In the genomic region with DNA sequence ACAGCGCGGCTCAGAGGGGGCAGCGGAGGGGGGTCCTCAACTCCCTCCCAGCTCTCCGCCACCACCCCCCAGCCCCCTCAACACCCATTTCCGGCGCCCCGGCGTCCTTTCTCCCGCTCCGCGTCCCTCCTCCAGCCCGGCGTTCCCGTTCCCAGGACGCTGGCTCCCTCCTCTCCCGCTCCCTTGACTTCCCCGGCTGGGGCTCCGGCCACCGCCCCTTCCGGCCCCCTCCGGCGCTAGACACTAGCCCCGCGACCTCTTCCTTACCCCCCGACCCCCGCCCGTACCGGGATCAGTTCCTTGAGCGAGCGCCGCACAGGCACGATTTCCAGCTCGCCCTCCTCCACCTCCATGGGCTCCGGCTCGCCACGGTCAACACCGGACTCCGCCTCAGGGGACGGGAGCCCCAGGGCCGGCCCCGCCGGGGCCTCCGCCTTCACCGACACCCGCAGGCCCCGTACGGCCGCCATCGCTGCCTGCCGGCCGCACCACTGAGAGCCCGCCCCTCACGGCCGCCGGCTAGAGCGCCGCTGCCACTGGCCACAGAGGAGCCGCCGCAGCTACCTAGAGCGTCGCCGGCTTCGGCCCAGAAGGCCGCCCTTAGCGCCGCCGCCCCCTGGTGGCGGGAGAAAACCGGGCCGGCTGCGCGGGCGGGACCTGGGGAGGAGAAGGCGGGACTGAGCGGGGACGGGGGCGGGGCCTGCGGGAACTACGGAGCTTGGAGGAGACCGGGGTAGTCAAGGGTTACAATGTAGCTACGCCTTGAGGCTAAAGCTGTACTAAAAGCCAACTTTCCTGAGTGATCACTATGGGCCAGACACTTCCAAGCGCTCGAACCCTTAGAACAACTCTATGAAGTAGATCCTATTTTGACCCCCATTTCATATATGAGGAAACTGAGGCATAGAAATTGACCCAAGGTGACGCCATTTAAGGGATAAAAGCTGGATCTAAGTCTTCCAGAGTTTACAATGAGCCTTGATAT, we compare ENCODE assay signal across 1 cellular context.
TF ChIP-seq lines count a peak whose summit lies in the region.

A gene with protein sequence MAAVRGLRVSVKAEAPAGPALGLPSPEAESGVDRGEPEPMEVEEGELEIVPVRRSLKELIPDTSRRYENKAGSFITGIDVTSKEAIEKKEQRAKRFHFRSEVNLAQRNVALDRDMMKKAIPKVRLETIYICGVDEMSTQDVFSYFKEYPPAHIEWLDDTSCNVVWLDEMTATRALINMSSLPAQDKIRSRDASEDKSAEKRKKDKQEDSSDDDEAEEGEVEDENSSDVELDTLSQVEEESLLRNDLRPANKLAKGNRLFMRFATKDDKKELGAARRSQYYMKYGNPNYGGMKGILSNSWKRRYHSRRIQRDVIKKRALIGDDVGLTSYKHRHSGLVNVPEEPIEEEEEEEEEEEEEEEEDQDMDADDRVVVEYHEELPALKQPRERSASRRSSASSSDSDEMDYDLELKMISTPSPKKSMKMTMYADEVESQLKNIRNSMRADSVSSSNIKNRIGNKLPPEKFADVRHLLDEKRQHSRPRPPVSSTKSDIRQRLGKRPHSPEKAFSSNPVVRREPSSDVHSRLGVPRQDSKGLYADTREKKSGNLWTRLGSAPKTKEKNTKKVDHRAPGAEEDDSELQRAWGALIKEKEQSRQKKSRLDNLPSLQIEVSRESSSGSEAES (minus strand): TSS at position 493 of the 985 bp plus-strand sequence. CDS start 23 bp downstream, at position 470.

TF ChIP-seq in HepG2, 621 proteins besides CTCF, POLR2A, EP300 and RAD21 (continued from another document and continues in another):
- TF ChIP-seq ZNF687 (CRISPR knock-in tag; IDR thresholded peaks at IDR 0.05) = peak; percentile 86
- no peak for TF ChIP-seq EHMT2 (IDR thresholded peaks at IDR 0.05; ENCODE audit: borderline replicate concordance, low read depth, low read length)
- TF ChIP-seq, protein P1, sequence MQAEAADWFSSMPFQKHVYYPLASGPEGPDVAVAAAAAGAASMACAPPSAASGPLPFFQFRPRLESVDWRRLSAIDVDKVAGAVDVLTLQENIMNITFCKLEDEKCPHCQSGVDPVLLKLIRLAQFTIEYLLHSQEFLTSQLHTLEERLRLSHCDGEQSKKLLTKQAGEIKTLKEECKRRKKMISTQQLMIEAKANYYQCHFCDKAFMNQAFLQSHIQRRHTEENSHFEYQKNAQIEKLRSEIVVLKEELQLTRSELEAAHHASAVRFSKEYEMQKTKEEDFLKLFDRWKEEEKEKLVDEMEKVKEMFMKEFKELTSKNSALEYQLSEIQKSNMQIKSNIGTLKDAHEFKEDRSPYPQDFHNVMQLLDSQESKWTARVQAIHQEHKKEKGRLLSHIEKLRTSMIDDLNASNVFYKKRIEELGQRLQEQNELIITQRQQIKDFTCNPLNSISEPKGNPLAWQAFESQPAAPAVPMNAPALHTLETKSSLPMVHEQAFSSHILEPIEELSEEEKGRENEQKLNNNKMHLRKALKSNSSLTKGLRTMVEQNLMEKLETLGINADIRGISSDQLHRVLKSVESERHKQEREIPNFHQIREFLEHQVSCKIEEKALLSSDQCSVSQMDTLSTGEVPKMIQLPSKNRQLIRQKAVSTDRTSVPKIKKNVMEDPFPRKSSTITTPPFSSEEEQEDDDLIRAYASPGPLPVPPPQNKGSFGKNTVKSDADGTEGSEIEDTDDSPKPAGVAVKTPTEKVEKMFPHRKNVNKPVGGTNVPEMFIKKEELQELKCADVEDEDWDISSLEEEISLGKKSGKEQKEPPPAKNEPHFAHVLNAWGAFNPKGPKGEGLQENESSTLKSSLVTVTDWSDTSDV (CRISPR knock-in tag; IDR thresholded peaks at IDR 0.05) = no peak; the same call in 1 of the 2 replicates
- no peak for TF ChIP-seq ZFP62 (CRISPR knock-in tag; IDR thresholded peaks at IDR 0.05)
- TF ChIP-seq, protein P2, sequence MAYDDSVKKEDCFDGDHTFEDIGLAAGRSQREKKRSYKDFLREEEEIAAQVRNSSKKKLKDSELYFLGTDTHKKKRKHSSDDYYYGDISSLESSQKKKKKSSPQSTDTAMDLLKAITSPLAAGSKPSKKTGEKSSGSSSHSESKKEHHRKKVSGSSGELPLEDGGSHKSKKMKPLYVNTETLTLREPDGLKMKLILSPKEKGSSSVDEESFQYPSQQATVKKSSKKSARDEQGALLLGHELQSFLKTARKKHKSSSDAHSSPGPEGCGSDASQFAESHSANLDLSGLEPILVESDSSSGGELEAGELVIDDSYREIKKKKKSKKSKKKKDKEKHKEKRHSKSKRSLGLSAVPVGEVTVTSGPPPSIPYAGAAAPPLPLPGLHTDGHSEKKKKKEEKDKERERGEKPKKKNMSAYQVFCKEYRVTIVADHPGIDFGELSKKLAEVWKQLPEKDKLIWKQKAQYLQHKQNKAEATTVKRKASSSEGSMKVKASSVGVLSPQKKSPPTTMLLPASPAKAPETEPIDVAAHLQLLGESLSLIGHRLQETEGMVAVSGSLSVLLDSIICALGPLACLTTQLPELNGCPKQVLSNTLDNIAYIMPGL (CRISPR knock-in tag; IDR thresholded peaks at IDR 0.05; ENCODE audit: borderline replicate concordance in 1 of 2, low read depth in 1 of 2) = peak; percentile 97 to 99
- TF ChIP-seq RXRB (CRISPR knock-in tag; IDR thresholded peaks at IDR 0.05; ENCODE audit: borderline replicate concordance) = peak; percentile 60; the same call in 1 of the 2 replicates
- 0 out of 2 replicates have a peak, but pooled peaks have one; percentile 45 for TF ChIP-seq ZKSCAN8 (CRISPR knock-in tag; IDR thresholded peaks at IDR 0.05; ENCODE audit: borderline replicate concordance)
- no peak for TF ChIP-seq ZNF282 (IDR thresholded peaks at IDR 0.05; ENCODE audit: partially characterized antibody)
- TF ChIP-seq ZNF552 (CRISPR knock-in tag; IDR thresholded peaks at IDR 0.05; ENCODE audit: borderline replicate concordance) = no peak
- TF ChIP-seq, protein P3, sequence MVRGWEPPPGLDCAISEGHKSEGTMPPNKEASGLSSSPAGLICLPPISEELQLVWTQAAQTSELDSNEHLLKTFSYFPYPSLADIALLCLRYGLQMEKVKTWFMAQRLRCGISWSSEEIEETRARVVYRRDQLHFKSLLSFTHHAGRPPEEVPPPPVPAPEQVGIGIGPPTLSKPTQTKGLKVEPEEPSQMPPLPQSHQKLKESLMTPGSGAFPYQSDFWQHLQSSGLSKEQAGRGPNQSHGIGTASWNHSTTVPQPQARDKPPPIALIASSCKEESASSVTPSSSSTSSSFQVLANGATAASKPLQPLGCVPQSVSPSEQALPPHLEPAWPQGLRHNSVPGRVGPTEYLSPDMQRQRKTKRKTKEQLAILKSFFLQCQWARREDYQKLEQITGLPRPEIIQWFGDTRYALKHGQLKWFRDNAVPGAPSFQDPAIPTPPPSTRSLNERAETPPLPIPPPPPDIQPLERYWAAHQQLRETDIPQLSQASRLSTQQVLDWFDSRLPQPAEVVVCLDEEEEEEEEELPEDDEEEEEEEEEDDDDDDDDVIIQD (CRISPR knock-in tag; IDR thresholded peaks at IDR 0.05; ENCODE audit: low read depth) = peak; percentile 67; the same call in 1 of the 2 replicates
- TF ChIP-seq, protein P4, sequence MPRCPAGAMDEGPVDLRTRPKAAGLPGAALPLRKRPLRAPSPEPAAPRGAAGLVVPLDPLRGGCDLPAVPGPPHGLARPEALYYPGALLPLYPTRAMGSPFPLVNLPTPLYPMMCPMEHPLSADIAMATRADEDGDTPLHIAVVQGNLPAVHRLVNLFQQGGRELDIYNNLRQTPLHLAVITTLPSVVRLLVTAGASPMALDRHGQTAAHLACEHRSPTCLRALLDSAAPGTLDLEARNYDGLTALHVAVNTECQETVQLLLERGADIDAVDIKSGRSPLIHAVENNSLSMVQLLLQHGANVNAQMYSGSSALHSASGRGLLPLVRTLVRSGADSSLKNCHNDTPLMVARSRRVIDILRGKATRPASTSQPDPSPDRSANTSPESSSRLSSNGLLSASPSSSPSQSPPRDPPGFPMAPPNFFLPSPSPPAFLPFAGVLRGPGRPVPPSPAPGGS (CRISPR knock-in tag; IDR thresholded peaks at IDR 0.05) = peak; percentile 82; the same call in 1 of the 2 replicates
- TF ChIP-seq IKZF4 (CRISPR knock-in tag; IDR thresholded peaks at IDR 0.05; ENCODE audit: borderline replicate concordance, low read depth, not compliant biosample characterization) = no peak
- peak; percentile 53; the same call in 1 of the 2 replicates for TF ChIP-seq NRL (CRISPR knock-in tag; IDR thresholded peaks at IDR 0.05; ENCODE audit: borderline replicate concordance)
- TF ChIP-seq RBAK (CRISPR knock-in tag; IDR thresholded peaks at IDR 0.05) = no peak
- TF ChIP-seq, protein P5, sequence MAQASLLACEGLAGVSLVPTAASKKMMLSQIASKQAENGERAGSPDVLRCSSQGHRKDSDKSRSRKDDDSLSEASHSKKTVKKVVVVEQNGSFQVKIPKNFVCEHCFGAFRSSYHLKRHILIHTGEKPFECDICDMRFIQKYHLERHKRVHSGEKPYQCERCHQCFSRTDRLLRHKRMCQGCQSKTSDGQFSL (CRISPR knock-in tag; IDR thresholded peaks at IDR 0.05) = peak; percentile 50; the same call in 1 of the 2 replicates
- no peak for TF ChIP-seq ZNF263 (CRISPR knock-in tag; IDR thresholded peaks at IDR 0.05)
- TF ChIP-seq, protein P6, sequence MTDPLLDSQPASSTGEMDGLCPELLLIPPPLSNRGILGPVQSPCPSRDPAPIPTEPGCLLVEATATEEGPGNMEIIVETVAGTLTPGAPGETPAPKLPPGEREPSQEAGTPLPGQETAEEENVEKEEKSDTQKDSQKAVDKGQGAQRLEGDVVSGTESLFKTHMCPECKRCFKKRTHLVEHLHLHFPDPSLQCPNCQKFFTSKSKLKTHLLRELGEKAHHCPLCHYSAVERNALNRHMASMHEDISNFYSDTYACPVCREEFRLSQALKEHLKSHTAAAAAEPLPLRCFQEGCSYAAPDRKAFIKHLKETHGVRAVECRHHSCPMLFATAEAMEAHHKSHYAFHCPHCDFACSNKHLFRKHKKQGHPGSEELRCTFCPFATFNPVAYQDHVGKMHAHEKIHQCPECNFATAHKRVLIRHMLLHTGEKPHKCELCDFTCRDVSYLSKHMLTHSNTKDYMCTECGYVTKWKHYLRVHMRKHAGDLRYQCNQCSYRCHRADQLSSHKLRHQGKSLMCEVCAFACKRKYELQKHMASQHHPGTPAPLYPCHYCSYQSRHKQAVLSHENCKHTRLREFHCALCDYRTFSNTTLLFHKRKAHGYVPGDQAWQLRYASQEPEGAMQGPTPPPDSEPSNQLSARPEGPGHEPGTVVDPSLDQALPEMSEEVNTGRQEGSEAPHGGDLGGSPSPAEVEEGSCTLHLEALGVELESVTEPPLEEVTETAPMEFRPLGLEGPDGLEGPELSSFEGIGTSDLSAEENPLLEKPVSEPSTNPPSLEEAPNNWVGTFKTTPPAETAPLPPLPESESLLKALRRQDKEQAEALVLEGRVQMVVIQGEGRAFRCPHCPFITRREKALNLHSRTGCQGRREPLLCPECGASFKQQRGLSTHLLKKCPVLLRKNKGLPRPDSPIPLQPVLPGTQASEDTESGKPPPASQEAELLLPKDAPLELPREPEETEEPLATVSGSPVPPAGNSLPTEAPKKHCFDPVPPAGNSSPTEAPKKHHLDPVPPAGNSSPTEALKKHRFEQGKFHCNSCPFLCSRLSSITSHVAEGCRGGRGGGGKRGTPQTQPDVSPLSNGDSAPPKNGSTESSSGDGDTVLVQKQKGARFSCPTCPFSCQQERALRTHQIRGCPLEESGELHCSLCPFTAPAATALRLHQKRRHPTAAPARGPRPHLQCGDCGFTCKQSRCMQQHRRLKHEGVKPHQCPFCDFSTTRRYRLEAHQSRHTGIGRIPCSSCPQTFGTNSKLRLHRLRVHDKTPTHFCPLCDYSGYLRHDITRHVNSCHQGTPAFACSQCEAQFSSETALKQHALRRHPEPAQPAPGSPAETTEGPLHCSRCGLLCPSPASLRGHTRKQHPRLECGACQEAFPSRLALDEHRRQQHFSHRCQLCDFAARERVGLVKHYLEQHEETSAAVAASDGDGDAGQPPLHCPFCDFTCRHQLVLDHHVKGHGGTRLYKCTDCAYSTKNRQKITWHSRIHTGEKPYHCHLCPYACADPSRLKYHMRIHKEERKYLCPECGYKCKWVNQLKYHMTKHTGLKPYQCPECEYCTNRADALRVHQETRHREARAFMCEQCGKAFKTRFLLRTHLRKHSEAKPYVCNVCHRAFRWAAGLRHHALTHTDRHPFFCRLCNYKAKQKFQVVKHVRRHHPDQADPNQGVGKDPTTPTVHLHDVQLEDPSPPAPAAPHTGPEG (CRISPR knock-in tag; IDR thresholded peaks at IDR 0.05) = no peak
